In the genomic region with DNA sequence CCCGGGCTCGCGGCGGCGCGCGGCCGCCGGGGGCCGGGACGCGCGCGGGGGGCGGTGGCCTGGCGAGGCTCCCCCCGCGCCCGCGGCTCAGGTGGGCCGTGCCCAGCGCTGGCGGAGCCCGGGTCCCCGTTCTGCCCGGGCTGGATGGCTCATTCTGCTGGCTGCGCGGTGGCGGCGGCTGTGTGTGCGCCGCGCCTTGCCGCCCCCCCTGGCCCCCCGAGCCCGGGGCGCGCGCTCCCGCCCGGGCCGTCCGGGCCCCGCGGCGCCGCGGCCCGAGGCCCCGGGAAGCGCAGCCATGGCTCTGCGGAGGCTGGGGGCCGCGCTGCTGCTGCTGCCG, we compare ENCODE assay signal across 8 cellular contexts. TPM values are rescaled to one million over a fixed set of nuclear protein-coding genes. Genes with fewer than 3 reads are reported as not detected.
A peak's percentile ranks its signal among the peaks of the same experiment; 100 is the strongest.
DNase-seq lines count a peak whose midpoint lies in the region; ATAC-seq and TF ChIP-seq lines count a peak whose summit lies in the region.

A gene (plus strand): TSS at position 152 of the 337 bp plus-strand sequence. CDS start 144 bp downstream, at position 296.

- H3K23ac ChIP-seq in mesendoderm (ENCODE audit: low read length) = no peak within 1 kb of the TSS

- no peak within 1 kb of the TSS for H2BK15ac ChIP-seq in mesendoderm (replicated peaks; ENCODE audit: low read depth)

- H3K56ac ChIP-seq in mesendoderm (ENCODE audit: low read length) = peak within 1 kb of the TSS; percentile 38

- ATAC-seq in SK-N-SH treated with all-trans-retinoic acid at 6 μM for 48 hours = peak; percentile 17; the same call in 2 of the 3 replicates
- no peak for ATAC-seq in HG03520 (IDR thresholded peaks at IDR 0.05; ENCODE audit: unreplicated experiment)

- H3K4me2 ChIP-seq in BLaER1 (peak within 1 kb of the TSS; percentile 92), mesendoderm (ENCODE audit: low read length) (peak within 1 kb of the TSS; percentile 49)

- WGBS in mesendoderm (ENCODE audit: extremely low coverage, insufficient coverage, low lambda C conversion rate) = no CpG with 5 or more reads among the region's 55 CpGs
- 0% methylated on average over 2 to 29 of the region's 55 CpGs for WGBS in testis, 2 donors

- DNase-seq in HAP-1 (ENCODE audit: low spot score in 2 of 2) (peak; percentile 36 to 74), mesendoderm (no peak), testis (peak; percentile 54), KG1 (lab: John Stamatoyannopoulos, UW) (no peak)

- H3K27me3 ChIP-seq in BLaER1 = peaks cover 45% of the 10 kb centered on the region
- H3K27me3 ChIP-seq in HAP-1 (ENCODE audit: low read depth) = no peaks in the 10 kb centered on the region
- peaks cover 0 to 3% of the 10 kb centered on the region in 2 donors for H3K27me3 ChIP-seq in duodenal mucosa (ENCODE audit: control insufficient read depth in 1 of 2, insufficient read depth in 2 of 2, low read length in 2 of 2)
- peaks cover 11% of the 10 kb centered on the region for H3K27me3 ChIP-seq in mesendoderm (ENCODE audit: insufficient read depth, low read length, poor library complexity)
- no peaks in the 10 kb centered on the region for H3K27me3 ChIP-seq in testis

- H2BK5ac ChIP-seq in mesendoderm (ENCODE audit: low read length) = no peak within 1 kb of the TSS

- H2BK120ac ChIP-seq in mesendoderm (ENCODE audit: low read depth, low read length) = peak within 1 kb of the TSS; percentile 19

- H3K9me3 ChIP-seq in BLaER1 (no peaks in the 10 kb centered on the region), HAP-1 (no peaks in the 10 kb centered on the region), duodenal mucosa (ENCODE audit: control insufficient read depth in 1 of 2, low read length in 2 of 2) (no peaks in the 10 kb centered on the region), testis (no peaks in the 10 kb centered on the region)

- H3K4me1 ChIP-seq in BLaER1 = peaks cover 43% of the 10 kb centered on the region
- H3K4me1 ChIP-seq in HAP-1 = no peaks in the 10 kb centered on the region; the same call in 1 of the 2 replicates
- peaks cover 30 to 37% of the 10 kb centered on the region in 2 donors for H3K4me1 ChIP-seq in duodenal mucosa (ENCODE audit: control insufficient read depth in 1 of 2, insufficient read depth in 2 of 2, low read length in 2 of 2)
- no peaks in the 10 kb centered on the region for H3K4me1 ChIP-seq in mesendoderm (ENCODE audit: control insufficient read depth, low read depth, low read length)
- H3K4me1 ChIP-seq in testis = peaks cover 7% of the 10 kb centered on the region

- H3K4me3 ChIP-seq in BLaER1 (peak within 1 kb of the TSS; percentile 71), HAP-1 (peak within 1 kb of the TSS; percentile 30), duodenal mucosa (ENCODE audit: low read depth in 1 of 2, low read length in 2 of 2) (peak within 1 kb of the TSS; percentile 76 to 78), mesendoderm (ENCODE audit: low read length) (no peak within 1 kb of the TSS), testis (peak within 1 kb of the TSS; percentile 47 to 49)

- H3K36me3 ChIP-seq in BLaER1 (no peaks in the 10 kb centered on the region), HAP-1 (replicated peaks) (no peaks in the 10 kb centered on the region), duodenal mucosa (ENCODE audit: control insufficient read depth in 1 of 2, insufficient read depth in 2 of 2, low read length in 2 of 2) (no peaks in the 10 kb centered on the region), mesendoderm (ENCODE audit: control insufficient read depth, insufficient read depth, low read length) (no peaks in the 10 kb centered on the region), testis (ENCODE audit: low read depth, missing control alignments) (no peaks in the 10 kb centered on the region)

- peak within 1 kb of the TSS; percentile 85 for H3K18ac ChIP-seq in mesendoderm (ENCODE audit: low read length)

- no peak within 1 kb of the TSS for H2AK5ac ChIP-seq in mesendoderm (ENCODE audit: low read length)

- no peaks in the 10 kb centered on the region for H3K79me1 ChIP-seq in mesendoderm (ENCODE audit: low read length)

- H4K5ac ChIP-seq in mesendoderm (ENCODE audit: low read length) = no peak within 1 kb of the TSS

- H3K9ac ChIP-seq in BLaER1 = peak within 1 kb of the TSS; percentile 86
- H3K9ac ChIP-seq in duodenal mucosa (ENCODE audit: low read depth in 1 of 2, low read length in 2 of 2) = peak within 1 kb of the TSS; percentile 63 to 74
- peak within 1 kb of the TSS; percentile 33 for H3K9ac ChIP-seq in mesendoderm (ENCODE audit: low read length)

- TF ChIP-seq POLR2A in testis (IDR thresholded peaks at IDR 0.05) = no peak

- intact Hi-C loops in testis (cut with DNase I; ENCODE audit: low total_unique reads) = no loop called here

- no peak within 1 kb of the TSS for H3K4ac ChIP-seq in mesendoderm (ENCODE audit: low read depth, low read length)

- no peak within 1 kb of the TSS for H4K8ac ChIP-seq in mesendoderm (ENCODE audit: low read depth, low read length)

- TF ChIP-seq CTCF in testis (IDR thresholded peaks at IDR 0.05) = no peak

- no peaks in the 10 kb centered on the region for H3K79me2 ChIP-seq in mesendoderm (ENCODE audit: control insufficient read depth, insufficient read depth, low read length)

- H3K27ac ChIP-seq in BLaER1 = peak within 1 kb of the TSS; percentile 94
- no peak within 1 kb of the TSS for H3K27ac ChIP-seq in duodenal mucosa (ENCODE audit: low read depth, low read length)
- no peak within 1 kb of the TSS for H3K27ac ChIP-seq in mesendoderm (ENCODE audit: low read depth, low read length)
- H3K27ac ChIP-seq in testis = no peak within 1 kb of the TSS

- in situ Hi-C loops in HAP-1 (cut with MboI; ENCODE audit: low sequenced_read_pairs) = no loop called here

- H4K20me1 ChIP-seq in BLaER1 = peaks cover 38% of the 10 kb centered on the region

TF ChIP-seq in SK-N-SH treated with all-trans-retinoic acid at 6 μM for 48 hours, 23 proteins besides CTCF, POLR2A, EP300 and RAD21:
- TF ChIP-seq, protein P1, sequence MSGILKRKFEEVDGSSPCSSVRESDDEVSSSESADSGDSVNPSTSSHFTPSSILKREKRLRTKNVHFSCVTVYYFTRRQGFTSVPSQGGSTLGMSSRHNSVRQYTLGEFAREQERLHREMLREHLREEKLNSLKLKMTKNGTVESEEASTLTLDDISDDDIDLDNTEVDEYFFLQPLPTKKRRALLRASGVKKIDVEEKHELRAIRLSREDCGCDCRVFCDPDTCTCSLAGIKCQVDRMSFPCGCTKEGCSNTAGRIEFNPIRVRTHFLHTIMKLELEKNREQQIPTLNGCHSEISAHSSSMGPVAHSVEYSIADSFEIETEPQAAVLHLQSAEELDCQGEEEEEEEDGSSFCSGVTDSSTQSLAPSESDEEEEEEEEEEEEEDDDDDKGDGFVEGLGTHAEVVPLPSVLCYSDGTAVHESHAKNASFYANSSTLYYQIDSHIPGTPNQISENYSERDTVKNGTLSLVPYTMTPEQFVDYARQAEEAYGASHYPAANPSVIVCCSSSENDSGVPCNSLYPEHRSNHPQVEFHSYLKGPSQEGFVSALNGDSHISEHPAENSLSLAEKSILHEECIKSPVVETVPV (CRISPR knock-in tag; IDR thresholded peaks at IDR 0.05) = no peak
- TF ChIP-seq ZNF70 (CRISPR knock-in tag; IDR thresholded peaks at IDR 0.05) (no peak), ZNF8 (CRISPR knock-in tag; IDR thresholded peaks at IDR 0.05) (no peak)

RNA-seq across cellular contexts. Expression of the gene that starts here (rescaled TPM):
- 5.6 TPM for polyA plus RNA-seq in mesendoderm (2013, experiment 1 of 2)
- polyA plus RNA-seq in mesendoderm (2013, experiment 2 of 2) = 6.2 TPM
- total RNA-seq in testis = 1 to 10 TPM; 7.7 to 9.4 TPM
- polyA plus RNA-seq in testis (ENCODE audit: insufficient read depth, low read depth, low replicate concordance) = 8.2 TPM

Comparison
In these comparisons a context has a peak if more than half of its experiments do, and no peak if none do; other contexts are left out.
1. H3K9ac ChIP-seq: peak in every context shown above with its lines; median percentile 86 in BLaER1; 68 in duodenal mucosa; 33 in mesendoderm.
2. DNase-seq: peak in HAP-1 (2 of 2) and testis (single experiment); none in mesendoderm (single experiment) and KG1 (single experiment).